In genomic region chr14:99690636-99691035, GRCh38 we compare ENCODE assay signal across 32 cellular contexts. TPM values are rescaled to one million over a fixed set of nuclear protein-coding genes. Genes with fewer than 3 reads are reported as not detected.
"Had no signal": no experiment of that assay in that cellular context is flagged by ENCODE, and none has a peak within 500 bp of the region (broad histone marks: within the 10 kb centered on the region; RNA-seq: fewer than 3 reads in every experiment).

No MANE protein-coding gene starts in this region.

- H3K27me3 ChIP-seq: adrenal gland, body of pancreas, breast epithelium, SJSA1 had no signal

- H3K4me1 ChIP-seq: adrenal gland, body of pancreas, breast epithelium, SJSA1 had no signal

- H3K27ac ChIP-seq: adrenal gland, body of pancreas, breast epithelium, SJSA1, VCaP had no signal

- DNase-seq: activated B cell treated with CpG ODN at 0.5 μM for 24 hours; activated CD4-positive, alpha-beta memory T cell treated with anti-CD3 and anti-CD28 coated beads for 36 hours; activated CD4-positive, alpha-beta T cell treated with anti-CD3 and anti-CD28 coated beads for 4 hours; activated CD4-positive, alpha-beta T cell treated with anti-CD3 and anti-CD28 coated beads, Interleukin-2, amount 50 U/mL, for 1 hour; activated CD4-positive, CD25-positive, alpha-beta regulatory T cell treated with anti-CD3 and anti-CD28 coated beads, Interleukin-2, amount 50 U/mL, for 72 hours; activated effector memory CD4-positive, alpha-beta T cell treated with anti-CD3 and anti-CD28 coated beads, Interleukin-2, amount 50 U/mL, for 16 hours; activated naive CD4-positive, alpha-beta T cell treated with Interleukin-2 at 50 U/mL for 16 hours; activated T-cell treated with anti-CD3 and anti-CD28 coated beads, Interleukin-2, amount 50 U/mL, for 1 hour; activated T-cell treated with anti-CD3 and anti-CD28 coated beads, Interleukin-2, amount 50 U/mL, for 72 hours; body of pancreas; caudate nucleus; cerebellar nuclear complex; IMR-90; NCI-H1105; NCI-H1417 treated with DMSO at 0.1 percent for 48 hours; NCI-H187 treated with DMSO at 0.1 percent for 48 hours; NCI-H2081 treated with DMSO at 0.1 percent for 48 hours; NCI-H345; NCI-H524 treated with DMSO at 0.1 percent for 48 hours; RPMI8226; SHP77 treated with DMSO at 0.1 percent for 48 hours; SK-N-SH; T-helper 9 cell had no signal

- H3K4me3 Mint-ChIP-seq: activated B cell treated with CpG ODN at 0.5 μM for 24 hours; activated CD4-positive, alpha-beta memory T cell treated with anti-CD3 and anti-CD28 coated beads for 36 hours; activated naive CD4-positive, alpha-beta T cell treated with anti-CD3 and anti-CD28 coated beads, Interleukin-2, amount 50 U/mL, for 24 hours; activated T-cell treated with anti-CD3 and anti-CD28 coated beads, Interleukin-2, amount 50 U/mL, for 72 hours; activated T-helper 17 cell treated with anti-CD3 and anti-CD28 coated beads, Interleukin-2, amount 50 U/mL, for 72 hours; T-helper 1 cell treated with Interleukin-12 subunit alpha and Interleukin-12 subunit beta and Interleukin-4 antibody, amounts not matched to agents 30 μg/mL and 1 μg/mL, for 36 hours had no signal

- H3K9me3 ChIP-seq: adrenal gland, body of pancreas, breast epithelium, SJSA1, SK-N-SH had no signal

- H3K36me3 Mint-ChIP-seq: activated CD4-positive, alpha-beta memory T cell treated with anti-CD3 and anti-CD28 coated beads for 36 hours; activated naive CD4-positive, alpha-beta T cell treated with anti-CD3 and anti-CD28 coated beads, Interleukin-2, amount 50 U/mL, for 24 hours had no signal

- H3K9me3 Mint-ChIP-seq: activated B cell treated with CpG ODN at 0.5 μM for 24 hours; activated CD4-positive, alpha-beta memory T cell treated with anti-CD3 and anti-CD28 coated beads for 36 hours; activated naive CD4-positive, alpha-beta T cell treated with anti-CD3 and anti-CD28 coated beads, Interleukin-2, amount 50 U/mL, for 24 hours; activated T-cell treated with anti-CD3 and anti-CD28 coated beads, Interleukin-2, amount 50 U/mL, for 72 hours; activated T-helper 17 cell treated with anti-CD3 and anti-CD28 coated beads, Interleukin-2, amount 50 U/mL, for 72 hours; T-helper 1 cell treated with Interleukin-12 subunit alpha and Interleukin-12 subunit beta and Interleukin-4 antibody, amounts not matched to agents 30 μg/mL and 1 μg/mL, for 36 hours had no signal

- ATAC-seq: activated T-cell treated with anti-CD3 and anti-CD28 coated beads, Interleukin-2, amount 50 U/mL, for 72 hours; activated T-helper 17 cell treated with anti-CD3 and anti-CD28 coated beads, Interleukin-2, amount 50 U/mL, for 72 hours; body of pancreas; K562; Panc1 had no signal

- H3K4me3 ChIP-seq: adrenal gland, body of pancreas, breast epithelium, K562, SJSA1 had no signal

- H3K27ac Mint-ChIP-seq: activated B cell treated with CpG ODN at 0.5 μM for 24 hours; activated CD4-positive, alpha-beta memory T cell treated with anti-CD3 and anti-CD28 coated beads for 36 hours; activated naive CD4-positive, alpha-beta T cell treated with anti-CD3 and anti-CD28 coated beads, Interleukin-2, amount 50 U/mL, for 24 hours; activated T-cell treated with anti-CD3 and anti-CD28 coated beads, Interleukin-2, amount 50 U/mL, for 72 hours; activated T-helper 17 cell treated with anti-CD3 and anti-CD28 coated beads, Interleukin-2, amount 50 U/mL, for 72 hours; T-helper 1 cell treated with Interleukin-12 subunit alpha and Interleukin-12 subunit beta and Interleukin-4 antibody, amounts not matched to agents 30 μg/mL and 1 μg/mL, for 36 hours had no signal

- H3K36me3 ChIP-seq: adrenal gland, breast epithelium, SJSA1 had no signal

RNA-seq across cellular contexts. Expression of gene CYP46A1, which starts 6.5 kb away (rescaled TPM):
- total RNA-seq: activated B cell treated with CpG ODN at 0.5 μM for 24 hours, K562 had no signal

RNA-seq across cellular contexts. Expression of gene HHIPL1, which starts 45.7 kb away (rescaled TPM):
- total RNA-seq: activated B cell treated with CpG ODN at 0.5 μM for 24 hours, K562 had no signal
